Comparison of ENCODE assay signal across 34 cellular contexts in genomic region chr6:148727104-148727503, GRCh38.
"Had no signal": no experiment of that assay in that cellular context is flagged by ENCODE, and none has a peak within 500 bp of the region (broad histone marks: within the 10 kb centered on the region; RNA-seq: fewer than 3 reads in every experiment).

No MANE protein-coding gene starts in this region.

- DNase-seq: Karpas-422, Kasumi-1, MG63, MM.1S, MV-4-11, NCI-H1048, NCI-H1092, NCI-H1092 treated with DMSO at 0.1 percent for 48 hours, NCI-H1105, NCI-H1105 treated with DMSO at 0.1 percent for 48 hours, NCI-H1417, NCI-H1417 treated with DMSO at 0.1 percent for 48 hours, NCI-H1436, NCI-H1436 treated with DMSO at 0.1 percent for 48 hours, NCI-H146, NCI-H1694, NCI-H1694 treated with DMSO at 0.1 percent for 48 hours, NCI-H187, NCI-H187 treated with DMSO at 0.1 percent for 48 hours, NCI-H1930, NCI-H2029, NCI-H2029 treated with DMSO at 0.1 percent for 48 hours, NCI-H2081, NCI-H2081 treated with DMSO at 0.1 percent for 48 hours, NCI-H2107, NCI-H2171, NCI-H2171 treated with DMSO at 0.1 percent for 48 hours, NCI-H2227 treated with DMSO at 0.1 percent for 48 hours, NCI-H226, NCI-H345, NCI-H446, NCI-H446 treated with DMSO at 0.1 percent for 48 hours, NCI-H510A, NCI-H510A treated with DMSO at 0.1 percent for 48 hours had no signal

- H3K4me3 ChIP-seq: MG63 had no signal
